In genomic region chr5:93581738-93582414, GRCh38 we compare ENCODE assay signal across 8 cellular contexts. TPM values are rescaled to one million over a fixed set of nuclear protein-coding genes. Genes with fewer than 3 reads are reported as not detected.
DNase-seq lines count a peak whose midpoint lies in the region; ATAC-seq and TF ChIP-seq lines count a peak whose summit lies in the region.

No MANE protein-coding gene starts in this region.

- no peaks in the 10 kb centered on the region for H3K9me3 Mint-ChIP-seq in activated CD4-positive, alpha-beta T cell treated with anti-CD3 and anti-CD28 coated beads, Interleukin-2, amount 10 ng/mL, durations not matched to agents 7 days and 5 days

- H3K4me3 ChIP-seq in left ventricle myocardium inferior, result peak overlapping the region; percentile 75
- H3K4me3 ChIP-seq in heart left ventricle, result peak overlapping the region in 5 of 12 donors; percentile 50 to 69 (median 63)
- H3K4me3 ChIP-seq in gastroesophageal sphincter, result peak overlapping the region; percentile 54 to 74
- no peak overlapping the region for H3K4me3 ChIP-seq in urinary bladder (ENCODE audit: low read depth, low read length)

- no peak for DNase-seq in left ventricle myocardium inferior
- DNase-seq in heart left ventricle, result no peak
- peak; percentile 63 for DNase-seq in SK-N-DZ (ENCODE audit: low spot score)
- no peak for DNase-seq in RPMI8226
- DNase-seq in activated CD4-positive, alpha-beta T cell treated with anti-CD3 and anti-CD28 coated beads, Interleukin-2, amount 10 ng/mL, durations not matched to agents 7 days and 5 days, result no peak

- no peaks in the 10 kb centered on the region for H3K36me3 ChIP-seq in left ventricle myocardium inferior
- H3K36me3 ChIP-seq in heart left ventricle, result no peaks in the 10 kb centered on the region
- H3K36me3 ChIP-seq in gastroesophageal sphincter, result no peaks in the 10 kb centered on the region
- H3K36me3 ChIP-seq in urinary bladder (ENCODE audit: insufficient read depth), result no peaks in the 10 kb centered on the region

- POLR2A ChIA-PET in activated CD4-positive, alpha-beta T cell treated with anti-CD3 and anti-CD28 coated beads, Interleukin-2, amount 10 ng/mL, durations not matched to agents 7 days and 5 days (lab: Charles Lee), result no interaction called here

- H3K27ac Mint-ChIP-seq in activated CD4-positive, alpha-beta T cell treated with anti-CD3 and anti-CD28 coated beads, Interleukin-2, amount 10 ng/mL, durations not matched to agents 7 days and 5 days, result no peak overlapping the region

- H3K4me1 Mint-ChIP-seq in activated CD4-positive, alpha-beta T cell treated with anti-CD3 and anti-CD28 coated beads, Interleukin-2, amount 10 ng/mL, durations not matched to agents 7 days and 5 days, result peaks cover 22% of the 10 kb centered on the region

- WGBS in heart left ventricle, 4 donors, result 2 to 4% (median 4%) methylated on average over 9 to 10 of the region's 10 CpGs
- 0% methylated on average over 2 to 9 of the region's 10 CpGs for WGBS in gastroesophageal sphincter (ENCODE audit: low coverage in 1 of 2), 2 donors
- 1% methylated on average over 9 of the region's 10 CpGs for WGBS in urinary bladder

- H3K4me1 ChIP-seq in left ventricle myocardium inferior (peaks cover 52% of the 10 kb centered on the region), heart left ventricle (peaks cover 5 to 57% (median 28%) of the 10 kb centered on the region in 12 donors), gastroesophageal sphincter (peaks cover 0 to 59% (median 9%) of the 10 kb centered on the region in 3 donors), urinary bladder (ENCODE audit: insufficient read depth) (no peaks in the 10 kb centered on the region)

- CTCF ChIA-PET in activated CD4-positive, alpha-beta T cell treated with anti-CD3 and anti-CD28 coated beads, Interleukin-2, amount 10 ng/mL, durations not matched to agents 7 days and 5 days (lab: Charles Lee), result interaction anchor here (0.6 to 0.7 kb wide), 4 partner anchors 53 to 1912 kb away, joined by 3 to 6 read pairs (median 4); no protein-coding TSS in a partner anchor

- no peak for TF ChIP-seq CTCF in left ventricle myocardium inferior (IDR thresholded peaks at IDR 0.05; ENCODE audit: borderline replicate concordance)
- TF ChIP-seq CTCF in heart left ventricle (IDR thresholded peaks at IDR 0.05), result no peak
- peak in 2 of 4 experiments; percentile 15 to 21 for TF ChIP-seq CTCF in gastroesophageal sphincter (IDR thresholded peaks at IDR 0.05)

- intact Hi-C loops in left ventricle myocardium inferior (cut with micrococcal nuclease), result no loop called here
- intact Hi-C loops in heart left ventricle (cut with DNase I), result loop anchor here (2.0 to 10.0 kb wide), 9 partner anchors 215 to 1155 kb away; no protein-coding TSS in a partner anchor

- no peak overlapping the region for H3K4me3 Mint-ChIP-seq in activated CD4-positive, alpha-beta T cell treated with anti-CD3 and anti-CD28 coated beads, Interleukin-2, amount 10 ng/mL, durations not matched to agents 7 days and 5 days

- no peak for TF ChIP-seq EP300 in gastroesophageal sphincter (IDR thresholded peaks at IDR 0.05)

- peaks cover 87% of the 10 kb centered on the region for H3K27me3 ChIP-seq in left ventricle myocardium inferior (ENCODE audit: low read depth)
- peaks cover 44 to 86% (median 73%) of the 10 kb centered on the region in 9 donors for H3K27me3 ChIP-seq in heart left ventricle
- peaks cover 8% of the 10 kb centered on the region for H3K27me3 ChIP-seq in gastroesophageal sphincter

- TF ChIP-seq POLR2A in heart left ventricle (IDR thresholded peaks at IDR 0.05), result no peak
- no peak for TF ChIP-seq POLR2A in gastroesophageal sphincter (IDR thresholded peaks at IDR 0.05)

- H3K27ac ChIP-seq in left ventricle myocardium inferior (replicated peaks) (no peak overlapping the region), heart left ventricle (peak overlapping the region in 1 of 12 donors; percentile 26), gastroesophageal sphincter (peak overlapping the region; percentile 32 to 94 (median 86)), urinary bladder (ENCODE audit: low read depth) (peak overlapping the region; percentile 65)

- no peaks in the 10 kb centered on the region for H3K36me3 Mint-ChIP-seq in activated CD4-positive, alpha-beta T cell treated with anti-CD3 and anti-CD28 coated beads, Interleukin-2, amount 10 ng/mL, durations not matched to agents 7 days and 5 days (ENCODE audit: low read depth)

- no peak for ATAC-seq in heart left ventricle
- no peak for ATAC-seq in gastroesophageal sphincter
- no peak for ATAC-seq in HG03378 (IDR thresholded peaks at IDR 0.05; ENCODE audit: unreplicated experiment)

- H3K9me3 ChIP-seq in left ventricle myocardium inferior (replicated peaks) (no peaks in the 10 kb centered on the region), heart left ventricle (no peaks in the 10 kb centered on the region), gastroesophageal sphincter (no peaks in the 10 kb centered on the region)

- peaks cover 47% of the 10 kb centered on the region for H3K27me3 Mint-ChIP-seq in activated CD4-positive, alpha-beta T cell treated with anti-CD3 and anti-CD28 coated beads, Interleukin-2, amount 10 ng/mL, durations not matched to agents 7 days and 5 days

RNA-seq across cellular contexts. Expression of gene NR2F1-AS1, which starts 0.9 kb away (rescaled TPM):
- total RNA-seq in left ventricle myocardium inferior, result 0.60 TPM
- 1 to 10 TPM in 2 of 9 donors, under 1 TPM in 4, not detected in 3; 0.17 to 4.5 (median 0.82) TPM for total RNA-seq in heart left ventricle
- under 1 TPM; 0.24 to 0.57 TPM for polyA plus RNA-seq in heart left ventricle
- 0.21 and 0.24 TPM in 2 replicates for polyA plus RNA-seq in SK-N-DZ (2014; cell fraction: cytosol; rRNA removed)
- polyA plus RNA-seq in SK-N-DZ (2014; cell fraction: nucleus; rRNA removed), result 2.0 TPM in 1 of 2 replicates, not detected in the other
- 10 to 100 TPM in 2 of 4 donors, 1 to 10 TPM in 2; 6.0 to 48.1 (median 14.4) TPM for total RNA-seq in gastroesophageal sphincter
- 61.4 TPM for total RNA-seq in urinary bladder
- polyA plus RNA-seq in urinary bladder, result 25.9 TPM
- total RNA-seq in activated CD4-positive, alpha-beta T cell treated with anti-CD3 and anti-CD28 coated beads, Interleukin-2, amount 10 ng/mL, durations not matched to agents 7 days and 5 days, result not detected

RNA-seq across cellular contexts. Expression of gene NR2F1, which starts 1.1 kb away (rescaled TPM):
- total RNA-seq in left ventricle myocardium inferior (0.47 TPM), heart left ventricle (10 to 100 TPM in 1 of 9 donors, 1 to 10 TPM in 1, under 1 TPM in 4, not detected in 3; 0.37 to 13.5 (median 0.68) TPM), gastroesophageal sphincter (100 to 1,000 TPM in 1 of 4 donors, 10 to 100 TPM in 3; 29.4 to 111 (median 37.8) TPM), urinary bladder (64.8 TPM)
- polyA plus RNA-seq in heart left ventricle (under 1 TPM; 0.46 to 0.65 TPM), urinary bladder (149 TPM)
- polyA plus RNA-seq in SK-N-DZ (2014; cell fraction: cytosol; rRNA removed), result 2.9 and 6.9 TPM in 2 replicates
- polyA plus RNA-seq in SK-N-DZ (2014; cell fraction: nucleus; rRNA removed), result 1.4 and 9.1 TPM in 2 replicates
- total RNA-seq in activated CD4-positive, alpha-beta T cell treated with anti-CD3 and anti-CD28 coated beads, Interleukin-2, amount 10 ng/mL, durations not matched to agents 7 days and 5 days, result not detected
